In genomic region chr18:56112013-56112749, GRCh38 we compare ENCODE assay signal across 10 cellular contexts.
DNase-seq lines count a peak whose midpoint lies in the region; ATAC-seq and TF ChIP-seq lines count a peak whose summit lies in the region.
"Had no signal": no experiment of that assay in that cellular context is flagged by ENCODE, and none has a peak within 500 bp of the region (broad histone marks: within the 10 kb centered on the region; RNA-seq: fewer than 3 reads in every experiment).

No MANE protein-coding gene starts in this region.

- ATAC-seq in HG03025 (IDR thresholded peaks at IDR 0.05; ENCODE audit: low FRiP score, unreplicated experiment): peak; percentile 95

- TF ChIP-seq POLR2A in suprapubic skin (IDR thresholded peaks at IDR 0.05): no peak

- peaks cover 2% of the 10 kb centered on the region for H3K27me3 Mint-ChIP-seq in activated T-helper 2 cell treated with anti-CD3 and anti-CD28 coated beads, Interferon-gamma antibody, Interleukin-2, Interleukin-4, amounts not matched to agents 10 μg/mL and 5 μg/mL and 100 μg/mL, durations not matched to agents 14 hours and 24 hours and 36 hours (ENCODE audit: low read depth)
- H3K27me3 Mint-ChIP-seq: activated naive CD8-positive, alpha-beta T cell had no signal

- DNase-seq in EL: peak; percentile 52
- DNase-seq in GM19238 (ENCODE audit: insufficient read length, low spot score): peak; percentile 4
- peak; percentile 12 for DNase-seq in activated T-helper 2 cell treated with anti-CD3 and anti-CD28 coated beads, Interferon-gamma antibody, Interleukin-2, Interleukin-4, amounts not matched to agents 10 μg/mL and 5 μg/mL and 100 μg/mL, durations not matched to agents 14 hours and 24 hours and 36 hours (ENCODE audit: low spot score)
- no peak for DNase-seq in putamen (ENCODE audit: low spot score)
- no peak for DNase-seq in superior temporal gyrus (ENCODE audit: extremely low spot score)
- no peak for DNase-seq in suprapubic skin (ENCODE audit: low spot score in 2 of 2)
- DNase-seq in foreskin melanocyte: no peak
- DNase-seq: NCI-H446 had no signal

- H3K36me3 Mint-ChIP-seq in activated T-helper 2 cell treated with anti-CD3 and anti-CD28 coated beads, Interferon-gamma antibody, Interleukin-2, Interleukin-4, amounts not matched to agents 10 μg/mL and 5 μg/mL and 100 μg/mL, durations not matched to agents 14 hours and 24 hours and 36 hours (ENCODE audit: low read depth): no peaks in the 10 kb centered on the region
- H3K36me3 Mint-ChIP-seq: activated naive CD8-positive, alpha-beta T cell had no signal

- no peaks in the 10 kb centered on the region for H3K9me3 Mint-ChIP-seq in activated T-helper 2 cell treated with anti-CD3 and anti-CD28 coated beads, Interferon-gamma antibody, Interleukin-2, Interleukin-4, amounts not matched to agents 10 μg/mL and 5 μg/mL and 100 μg/mL, durations not matched to agents 14 hours and 24 hours and 36 hours

- no peaks in the 10 kb centered on the region for H3K27me3 ChIP-seq in suprapubic skin

- 59% methylated on average over 6 of the region's 6 CpGs for WGBS in suprapubic skin

- H3K9me3 ChIP-seq in suprapubic skin: no peaks in the 10 kb centered on the region

- no peak for TF ChIP-seq CTCF in suprapubic skin (IDR thresholded peaks at IDR 0.05)

- intact Hi-C loops in activated T-helper 2 cell treated with anti-CD3 and anti-CD28 coated beads, Interferon-gamma antibody, Interleukin-2, Interleukin-4, amounts not matched to agents 10 μg/mL and 5 μg/mL and 100 μg/mL, durations not matched to agents 14 hours and 24 hours and 36 hours (cut with micrococcal nuclease): loop anchor here (1.0 to 10.0 kb wide), 5 partner anchors 525 to 890 kb away; partner anchors contain the start of gene TCF4

- no peak overlapping the region for H3K4me3 ChIP-seq in suprapubic skin

- no peak overlapping the region for H3K4me3 Mint-ChIP-seq in activated T-helper 2 cell treated with anti-CD3 and anti-CD28 coated beads, Interferon-gamma antibody, Interleukin-2, Interleukin-4, amounts not matched to agents 10 μg/mL and 5 μg/mL and 100 μg/mL, durations not matched to agents 14 hours and 24 hours and 36 hours (ENCODE audit: low read depth)
- H3K4me3 Mint-ChIP-seq: activated naive CD8-positive, alpha-beta T cell had no signal

- H3K27ac Mint-ChIP-seq in activated T-helper 2 cell treated with anti-CD3 and anti-CD28 coated beads, Interferon-gamma antibody, Interleukin-2, Interleukin-4, amounts not matched to agents 10 μg/mL and 5 μg/mL and 100 μg/mL, durations not matched to agents 14 hours and 24 hours and 36 hours: peak overlapping the region; percentile 60
- H3K27ac Mint-ChIP-seq: activated naive CD8-positive, alpha-beta T cell had no signal

- TF ChIP-seq EP300 in suprapubic skin (IDR thresholded peaks at IDR 0.05): no peak

- peaks cover 5% of the 10 kb centered on the region for H3K4me1 ChIP-seq in suprapubic skin

- peaks cover 13% of the 10 kb centered on the region for H3K4me1 Mint-ChIP-seq in activated T-helper 2 cell treated with anti-CD3 and anti-CD28 coated beads, Interferon-gamma antibody, Interleukin-2, Interleukin-4, amounts not matched to agents 10 μg/mL and 5 μg/mL and 100 μg/mL, durations not matched to agents 14 hours and 24 hours and 36 hours (ENCODE audit: low read depth)

- H3K36me3 ChIP-seq in suprapubic skin: no peaks in the 10 kb centered on the region

- H3K27ac ChIP-seq in suprapubic skin: no peak overlapping the region

Comparison
In these comparisons a context has a peak if more than half of its experiments do, and no peak if none do; other contexts are left out.
1. DNase-seq: peak in EL (single experiment), GM19238 (single experiment) and activated T-helper 2 cell treated with anti-CD3 and anti-CD28 coated beads, Interferon-gamma antibody, Interleukin-2, Interleukin-4, amounts not matched to agents 10 μg/mL and 5 μg/mL and 100 μg/mL, durations not matched to agents 14 hours and 24 hours and 36 hours (single experiment); none in putamen (single experiment), superior temporal gyrus (single experiment), suprapubic skin (0 of 2) and foreskin melanocyte (single experiment).